ENCODE assay signal across 2 cellular contexts in the genomic region with DNA sequence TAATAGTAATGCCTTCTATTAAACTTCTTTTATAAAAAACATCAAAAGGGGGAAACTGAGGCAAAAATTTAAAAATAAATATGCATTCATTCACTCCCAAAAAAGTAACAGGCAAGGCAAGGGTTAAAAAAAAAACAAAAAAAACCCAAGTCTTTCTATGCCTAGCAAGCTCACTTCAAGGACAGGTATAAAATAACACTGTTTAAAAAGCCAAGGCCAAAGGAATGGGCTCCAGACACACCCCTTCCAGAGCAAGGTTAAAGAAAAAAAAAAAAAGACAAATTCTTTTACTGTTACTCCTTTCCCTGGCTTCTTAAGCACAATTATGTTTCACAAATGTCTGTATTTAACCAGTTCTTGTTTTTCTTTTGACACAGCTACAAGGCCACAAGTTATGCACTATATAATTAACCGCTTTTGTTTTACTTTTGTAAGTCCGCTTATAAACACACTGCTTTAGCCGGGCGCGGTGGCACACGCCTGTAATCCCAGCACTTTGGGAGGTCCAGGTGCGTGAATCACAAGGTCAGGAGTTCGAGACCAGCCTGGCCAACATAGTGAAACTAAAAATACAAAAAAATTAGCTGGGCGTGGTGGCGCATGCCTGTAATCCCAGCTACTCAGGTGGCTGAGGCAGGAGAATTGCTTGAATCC.
A peak's percentile ranks its signal among the peaks of the same experiment; 100 is the strongest.
TF ChIP-seq lines count a peak whose summit lies in the region.

No MANE protein-coding gene starts in this region.

TF ChIP-seq in HepG2, 621 proteins besides CTCF, POLR2A, EP300 and RAD21:
- TF ChIP-seq ADNP (CRISPR knock-in tag; IDR thresholded peaks at IDR 0.05) (0 out of 2 replicates have a peak, but pooled peaks have one; percentile 26), ZNF556 (CRISPR knock-in tag; IDR thresholded peaks at IDR 0.05; ENCODE audit: borderline replicate concordance) (no peak), SRY (CRISPR knock-in tag; IDR thresholded peaks at IDR 0.05) (no peak), ZBTB1 (CRISPR knock-in tag; IDR thresholded peaks at IDR 0.05; ENCODE audit: borderline replicate concordance) (peak; percentile 41; the same call in 1 of the 2 replicates), ZNF652 (CRISPR knock-in tag; IDR thresholded peaks at IDR 0.05; ENCODE audit: borderline replicate concordance, low read depth) (peak; percentile 78)

TF ChIP-seq in K562, 482 proteins besides CTCF, POLR2A, EP300 and RAD21:
- TF ChIP-seq ADNP (tag; IDR thresholded peaks at IDR 0.05) (peak; percentile 67), NFYB (IDR thresholded peaks at IDR 0.05; ENCODE audit: extremely low read depth, insufficient read length) (no peak), BCOR (IDR thresholded peaks at IDR 0.05) (0 out of 2 replicates have a peak, but pooled peaks have one; percentile 3), USF1 (CRISPR knock-in tag; IDR thresholded peaks at IDR 0.05) (no peak), ZNF384 (IDR thresholded peaks at IDR 0.05; ENCODE audit: low read depth, low read length) (peak; percentile 27; the same call in 1 of the 2 replicates)
